8 cellular contexts compared by ENCODE assay signal in genomic region chr7:90629306-90629918, GRCh38. TPM values are rescaled to one million over a fixed set of nuclear protein-coding genes. Genes with fewer than 3 reads are reported as not detected.
DNase-seq lines count a peak whose midpoint lies in the region; ATAC-seq, FAIRE-seq and TF ChIP-seq lines count a peak whose summit lies in the region.

No MANE protein-coding gene starts in this region.

- H3K4me3 ChIP-seq in OCI-LY7 (ENCODE audit: low read depth, low read length, poor library complexity, severe bottlenecking) (no peak overlapping the region), endothelial cell of umbilical vein (replicated peaks in 1 of 3; ENCODE audit: insufficient read depth in 1 of 3, low read depth in 1 of 3, low read length in 3 of 3) (no peak overlapping the region)
- H3K4me3 ChIP-seq in effector memory CD4-positive, alpha-beta T cell (ENCODE audit: insufficient read depth, low read depth, low read length, poor library complexity, severe bottlenecking): no peak overlapping the region

- peak; percentile 39 for DNase-seq in G401 (ENCODE audit: low spot score)
- DNase-seq in OCI-LY7 (ENCODE audit: low spot score): peak; percentile 49
- peak; percentile 75 for DNase-seq in endothelial cell of umbilical vein (ENCODE audit: low read depth, low spot score)
- peak; percentile 55 for DNase-seq in naive B cell
- no peak for DNase-seq in effector memory CD4-positive, alpha-beta T cell
- no peak for DNase-seq in activated CD4-positive, alpha-beta T cell treated with anti-CD3 and anti-CD28 coated beads, Interleukin-2, amount 50 U/mL, for 48 hours

- H4K20me1 ChIP-seq in OCI-LY7 (ENCODE audit: insufficient read depth, low read length) (no peaks in the 10 kb centered on the region), endothelial cell of umbilical vein (replicated peaks; ENCODE audit: control insufficient read depth, extremely low read depth, insufficient read depth, low read length) (no peaks in the 10 kb centered on the region)

- BruUV-seq in OCI-LY7 (replicated peaks; lab: Mats Ljungman, UMichigan) (no TSS peak), endothelial cell of umbilical vein (replicated peaks; lab: Mats Ljungman, UMichigan) (no TSS peak)

- H3K36me3 ChIP-seq in OCI-LY7 (ENCODE audit: insufficient read depth, low read length) (no peaks in the 10 kb centered on the region), endothelial cell of umbilical vein (ENCODE audit: control insufficient read depth in 2 of 2, extremely low read depth in 1 of 2, insufficient read depth in 2 of 2, low read length in 2 of 2) (no peaks in the 10 kb centered on the region)
- H3K36me3 ChIP-seq in effector memory CD4-positive, alpha-beta T cell (ENCODE audit: control insufficient read depth, insufficient read depth, low read length): no peaks in the 10 kb centered on the region

- dilution Hi-C loops in endothelial cell of umbilical vein (cut with MboI; ENCODE audit: extremely low pct_ligation_motif_present, low sequenced_read_pairs): no loop called here

- no peaks in the 10 kb centered on the region for H3K27me3 ChIP-seq in endothelial cell of umbilical vein (ENCODE audit: control insufficient read depth in 2 of 2, insufficient read depth in 2 of 2, low read length in 2 of 2)
- H3K27me3 ChIP-seq in effector memory CD4-positive, alpha-beta T cell (replicated peaks; ENCODE audit: control insufficient read depth, insufficient read depth, low read length, poor library complexity, severe bottlenecking): no peaks in the 10 kb centered on the region

- peak overlapping the region in 1 of 6 donors; percentile 75 for H3K27ac Mint-ChIP-seq in naive B cell

- no peak overlapping the region for H3K4me3 Mint-ChIP-seq in naive B cell

- H3K4me1 ChIP-seq in OCI-LY7 (ENCODE audit: insufficient read depth, low read length, poor library complexity, severe bottlenecking): no peaks in the 10 kb centered on the region
- H3K4me1 ChIP-seq in endothelial cell of umbilical vein (ENCODE audit: control insufficient read depth, extremely low read depth, insufficient read depth, low read length): peaks cover 18% of the 10 kb centered on the region
- H3K4me1 ChIP-seq in effector memory CD4-positive, alpha-beta T cell (ENCODE audit: control insufficient read depth, insufficient read depth, low read length, poor library complexity, severe bottlenecking): no peaks in the 10 kb centered on the region

- H2AFZ ChIP-seq in OCI-LY7 (ENCODE audit: low read length) (no peak overlapping the region), endothelial cell of umbilical vein (ENCODE audit: low read depth, low read length) (no peak overlapping the region)

- intact Hi-C loops in OCI-LY7 (cut with micrococcal nuclease; ENCODE audit: unreplicated experiment) (loop anchor here (2.0 kb wide), 1 partner anchor 175 kb away; no protein-coding TSS in a partner anchor), endothelial cell of umbilical vein (cut with micrococcal nuclease) (loop anchor here (1.0 to 10.0 kb wide), 4 partner anchors 33 to 475 kb away; partner anchors contain the start of genes CDK14 and STEAP1)

- ATAC-seq in GM19468 (IDR thresholded peaks at IDR 0.05; ENCODE audit: extremely low read depth, unreplicated experiment) (peak; percentile 65), HG03565 (IDR thresholded peaks at IDR 0.05; ENCODE audit: unreplicated experiment) (peak; percentile 54), naive B cell (ENCODE audit: low read depth in 2 of 2) (peak; percentile 89)

- no peaks in the 10 kb centered on the region for H3K9me3 ChIP-seq in OCI-LY7 (ENCODE audit: low read length)
- no peaks in the 10 kb centered on the region for H3K9me3 ChIP-seq in endothelial cell of umbilical vein (replicated peaks; ENCODE audit: control insufficient read depth, insufficient read depth, low read length)
- no peaks in the 10 kb centered on the region for H3K9me3 ChIP-seq in effector memory CD4-positive, alpha-beta T cell (ENCODE audit: control insufficient read depth, low read length)

- CTCF ChIA-PET in OCI-LY7 (lab: Charles Lee; ENCODE audit: unreplicated experiment): no interaction called here
- CTCF ChIA-PET in endothelial cell of umbilical vein (lab: Charles Lee): interaction anchor here (0.6 to 3.2 kb wide), 34 partner anchors 10 to 405 kb away, joined by 3 to 71 read pairs (median 3); partner anchors contain the start of gene CDK14

- TF ChIP-seq CTCF in OCI-LY7 (conservative IDR thresholded peaks at IDR 0.05; ENCODE audit: low read length): peak; percentile 84
- TF ChIP-seq CTCF in endothelial cell of umbilical vein (IDR thresholded peaks at IDR 0.05; ENCODE audit: extremely low read depth in 1 of 2, insufficient read depth in 1 of 2, low read depth in 1 of 2, low read length in 2 of 2): peak; percentile 56 to 60

- H3K79me2 ChIP-seq in OCI-LY7 (ENCODE audit: insufficient read depth, low read depth, low read length) (no peaks in the 10 kb centered on the region), endothelial cell of umbilical vein (ENCODE audit: control insufficient read depth, insufficient read depth, low read length) (peaks cover 10% of the 10 kb centered on the region)

- H3K9me1 ChIP-seq in endothelial cell of umbilical vein (replicated peaks; ENCODE audit: control insufficient read depth, extremely low read depth, insufficient read depth, low read length): no peaks in the 10 kb centered on the region

- FAIRE-seq in endothelial cell of umbilical vein (lab: Jason Lieb, UNC): peak; percentile 62

- peaks cover 21 to 44% (median 31%) of the 10 kb centered on the region in 3 donors for H3K4me1 Mint-ChIP-seq in naive B cell

- TF ChIP-seq POLR2A in endothelial cell of umbilical vein (IDR thresholded peaks at IDR 0.05; ENCODE audit: low read depth, low read length): no peak

- H3K9me2 ChIP-seq in OCI-LY7 (ENCODE audit: insufficient read depth, low read length): no peaks in the 10 kb centered on the region

- no peaks in the 10 kb centered on the region for H3K27me3 Mint-ChIP-seq in naive B cell

- peaks cover 0 to 13% of the 10 kb centered on the region in 2 donors for H3K36me3 Mint-ChIP-seq in naive B cell

- no peak overlapping the region for H3K9ac ChIP-seq in endothelial cell of umbilical vein (replicated peaks; ENCODE audit: extremely low read depth, insufficient read depth, low read length)

- in situ Hi-C loops in G401 (cut with HindIII; ENCODE audit: low sequenced_read_pairs): no loop called here

- H3K27ac ChIP-seq in OCI-LY7 (ENCODE audit: low read depth, low read length, poor library complexity, severe bottlenecking) (no peak overlapping the region), endothelial cell of umbilical vein (ENCODE audit: insufficient read depth, low read depth, low read length) (no peak overlapping the region)
- no peak overlapping the region for H3K27ac ChIP-seq in effector memory CD4-positive, alpha-beta T cell (ENCODE audit: insufficient read depth, low read length, poor library complexity, severe bottlenecking)

- H3K9me3 Mint-ChIP-seq in naive B cell: no peaks in the 10 kb centered on the region

- POLR2A ChIA-PET in OCI-LY7 (lab: Charles Lee) (interaction anchor here (0.7 kb wide), 1 partner anchor 1043 kb away, joined by 3 read pairs; no protein-coding TSS in a partner anchor), endothelial cell of umbilical vein (lab: Charles Lee) (no interaction called here)

- H3K4me2 ChIP-seq in OCI-LY7 (ENCODE audit: low read length) (no peak overlapping the region), endothelial cell of umbilical vein (ENCODE audit: insufficient read depth, low read length) (no peak overlapping the region)

TF ChIP-seq in endothelial cell of umbilical vein, 7 proteins besides CTCF, POLR2A, EP300 and RAD21:
- TF ChIP-seq MAX (IDR thresholded peaks at IDR 0.05; ENCODE audit: insufficient read depth, insufficient read length): no peak
- TF ChIP-seq FOS (IDR thresholded peaks at IDR 0.05; ENCODE audit: borderline replicate concordance, insufficient read depth, low read length): no peak
- TF ChIP-seq MYC (IDR thresholded peaks at IDR 0.05; ENCODE audit: low read depth, low read length): no peak
- no peak for TF ChIP-seq JUN (IDR thresholded peaks at IDR 0.05; ENCODE audit: borderline replicate concordance, insufficient read depth, insufficient read length, low read depth)
- no peak for TF ChIP-seq POLR2AphosphoS5 (IDR thresholded peaks at IDR 0.05; ENCODE audit: insufficient read depth, low read depth, low read length)
- TF ChIP-seq GATA2 (IDR thresholded peaks at IDR 0.05; ENCODE audit: insufficient read depth, insufficient read length, low read depth, low read length): no peak
- TF ChIP-seq EZH2 (IDR thresholded peaks at IDR 0.05; ENCODE audit: borderline replicate concordance, low read depth, low read length, severe bottlenecking): no peak

RNA-seq across cellular contexts. Expression of gene CDK14, which starts 33.3 kb away (rescaled TPM):
- not detected in 2 replicates for total RNA-seq in G401 (2014; rRNA removed; shearing (Covaris generic))
- total RNA-seq in OCI-LY7 (2014; rRNA removed; shearing (Covaris generic)): 90.7 and 112 TPM in 2 replicates
- total RNA-seq in OCI-LY7 (2022): 107 and 111 TPM in 2 replicates
- 34.2 and 41.5 TPM in 2 replicates for total RNA-seq in endothelial cell of umbilical vein
- 5.2 and 5.5 TPM in 2 replicates for polyA plus RNA-seq in endothelial cell of umbilical vein
- polyA plus RNA-seq in endothelial cell of umbilical vein (2011; cell fraction: cytosol; rRNA removed): 6.9 and 7.1 TPM in 2 replicates
- polyA plus RNA-seq in endothelial cell of umbilical vein (2011; cell fraction: nucleus; rRNA removed): 14.8 and 15.2 TPM in 2 replicates
- 10.2 and 14.4 TPM in 2 replicates for polyA plus RNA-seq in endothelial cell of umbilical vein (2012)
- polyA minus RNA-seq in endothelial cell of umbilical vein: 54.6 and 66.3 TPM in 2 replicates
- 10.9 TPM for polyA minus RNA-seq in endothelial cell of umbilical vein (2011; cell fraction: cytosol; rRNA and poly(A)+ RNA removed)
- 123 and 184 TPM in 2 replicates for polyA minus RNA-seq in endothelial cell of umbilical vein (2011; cell fraction: nucleus; rRNA and poly(A)+ RNA removed)
- polyA plus RNA-seq in naive B cell (ENCODE audit: low read depth in 6 of 6): 10 to 100 TPM; 22.8 to 55.5 (median 42.3) TPM

Comparison
In these comparisons a context has a peak if more than half of its experiments do, and no peak if none do; other contexts are left out.
1. DNase-seq: peak in G401 (single experiment), OCI-LY7 (single experiment), endothelial cell of umbilical vein (single experiment) and naive B cell (single experiment); none in effector memory CD4-positive, alpha-beta T cell (0 of 3) and activated CD4-positive, alpha-beta T cell treated with anti-CD3 and anti-CD28 coated beads, Interleukin-2, amount 50 U/mL, for 48 hours (0 of 2).
2. RNA of gene CDK14, which starts 33.3 kb away (total RNA-seq): 90.7 to 112 TPM in OCI-LY7 and 34.2 to 41.5 TPM in endothelial cell of umbilical vein; not detected in G401; every median in the first group is over 10 times any median in the second.
3. Peak in every context shown above with its lines, with median percentiles within 50 percentile points of each other: ATAC-seq.